Comparison of ENCODE assay signal across 24 cellular contexts in the genomic region with DNA sequence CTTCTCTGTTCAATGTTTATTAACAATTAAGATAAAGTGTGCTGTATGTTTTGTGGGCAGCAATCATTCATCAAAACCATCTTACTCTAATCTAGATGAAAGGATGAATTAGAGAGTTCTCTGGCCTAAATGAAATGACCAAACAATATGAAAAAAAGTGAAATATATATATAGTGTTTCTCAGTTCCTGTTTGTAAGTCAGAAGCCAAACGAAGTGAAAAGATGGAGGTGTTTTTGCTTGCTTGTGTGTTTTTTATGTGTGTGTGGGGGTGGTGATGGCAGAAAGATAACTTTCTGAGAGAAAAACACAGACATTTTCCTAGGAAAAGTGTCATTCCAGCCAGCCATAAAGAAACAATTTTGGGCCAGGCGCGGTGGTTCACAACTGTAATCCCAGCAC.
"Had no signal": no experiment of that assay in that cellular context is flagged by ENCODE, and none has a peak within 500 bp of the region (broad histone marks: within the 10 kb centered on the region; RNA-seq: fewer than 3 reads in every experiment).

No MANE protein-coding gene starts in this region.

- H3K27ac ChIP-seq: gastrocnemius medialis, left ventricle myocardium inferior, thoracic aorta, uterus had no signal

- ATAC-seq: activated CD4-positive, alpha-beta T cell treated with anti-CD3 and anti-CD28 coated beads for 36 hours; activated CD8-positive, alpha-beta memory T cell treated with anti-CD3 and anti-CD28 coated beads, Interleukin-2, amount 10 ng/mL, durations not matched to agents 7 days and 5 days; activated CD8-positive, alpha-beta T cell treated with anti-CD3 and anti-CD28 coated beads, Interleukin-2, amount 10 ng/mL, durations not matched to agents 7 days and 5 days; activated naive CD8-positive, alpha-beta T cell treated with anti-CD3 and anti-CD28 coated beads, Interleukin-2, amount 50 U/mL, for 24 hours; effector memory CD8-positive, alpha-beta T cell; gastrocnemius medialis; mucosa of descending colon; natural killer cell treated with Interleukin-12 subunit alpha and Interleukin-12 subunit beta and Interleukin-15 and Interleukin-18, amount 100 ng/mL, for 72 hours; right cardiac atrium had no signal

- H3K4me1 ChIP-seq: gastrocnemius medialis, left ventricle myocardium inferior, uterus had no signal

- H3K27me3 ChIP-seq: gastrocnemius medialis, uterus had no signal

- H3K36me3 ChIP-seq: gastrocnemius medialis, left ventricle myocardium inferior, thoracic aorta, uterus had no signal

- H3K9me3 ChIP-seq: gastrocnemius medialis, left ventricle myocardium inferior, mucosa of descending colon, thoracic aorta, uterus had no signal

- H3K4me3 ChIP-seq: gastrocnemius medialis, left ventricle myocardium inferior, lung, mucosa of descending colon, thoracic aorta, uterus had no signal

- DNase-seq: activated B cell treated with CpG ODN at 0.5 μM for 24 hours; activated CD4-positive, alpha-beta T cell treated with anti-CD3 and anti-CD28 coated beads for 36 hours; activated CD8-positive, alpha-beta memory T cell treated with anti-CD3 and anti-CD28 coated beads, Interleukin-2, amount 10 ng/mL, durations not matched to agents 7 days and 5 days; activated CD8-positive, alpha-beta T cell treated with anti-CD3 and anti-CD28 coated beads, Interleukin-2, amount 10 ng/mL, durations not matched to agents 7 days and 5 days; activated naive CD8-positive, alpha-beta T cell treated with anti-CD3 and anti-CD28 coated beads, Interleukin-2, amount 50 U/mL, for 24 hours; activated T-cell treated with anti-CD3 and anti-CD28 coated beads, Interleukin-2, amount 50 U/mL, for 48 hours; amygdala; caudate nucleus; cortex of kidney; effector memory CD8-positive, alpha-beta T cell; erythroblast; gastrocnemius medialis; glutamatergic neuron; islet precursor cell; left ventricle myocardium inferior; mesendoderm; mucosa of descending colon; posterior cingulate gyrus; right cardiac atrium; stimulated activated CD4-positive, alpha-beta T cell treated with anti-CD3 and anti-CD28 coated beads, Interleukin-4, amount 100 ng/mL, for 1 hour; uterus had no signal
